ENCODE assay signal across 8 cellular contexts in genomic region chr2:108787209-108787558, GRCh38. TPM values are rescaled to one million over a fixed set of nuclear protein-coding genes. Genes with fewer than 3 reads are reported as not detected.
DNase-seq lines count a peak whose midpoint lies in the region; ATAC-seq and TF ChIP-seq lines count a peak whose summit lies in the region.

No MANE protein-coding gene starts in this region.

- H3K4me2 ChIP-seq in mesenchymal stem cell (ENCODE audit: low read length, poor library complexity, severe bottlenecking): peak overlapping the region; percentile 100

- H2BK12ac ChIP-seq in mesenchymal stem cell (ENCODE audit: low read length in 2 of 2): no peak overlapping the region

- TF ChIP-seq CTCF in cardiac muscle cell (IDR thresholded peaks at IDR 0.05; ENCODE audit: low read depth, low read length): no peak
- TF ChIP-seq CTCF in astrocyte of the spinal cord (IDR thresholded peaks at IDR 0.05; ENCODE audit: low read depth, low read length): no peak
- TF ChIP-seq CTCF in uterus (IDR thresholded peaks at IDR 0.05): no peak

- WGBS in mesenchymal stem cell: 0% methylated on average over 5 of the region's 6 CpGs

- H2AFZ ChIP-seq in mesenchymal stem cell (ENCODE audit: low read depth, low read length): no peak overlapping the region

- no peak overlapping the region for H3K14ac ChIP-seq in mesenchymal stem cell (ENCODE audit: low read length in 2 of 2)

- intact Hi-C loops in Right ventricle myocardium superior (cut with DNase I): no loop called here
- intact Hi-C loops in uterus (cut with DNase I; ENCODE audit: low total_unique reads): no loop called here

- peak overlapping the region; percentile 91 for H3K9ac ChIP-seq in mesenchymal stem cell (ENCODE audit: low read length)

- peak overlapping the region; percentile 19 for H2BK120ac ChIP-seq in mesenchymal stem cell (ENCODE audit: low read depth, low read length)

- in situ Hi-C loops in astrocyte of the spinal cord (cut with HindIII; ENCODE audit: low sequenced_read_pairs): no loop called here

- H3K23ac ChIP-seq in mesenchymal stem cell (ENCODE audit: low read length in 2 of 2): no peak overlapping the region

- H3K4me1 ChIP-seq in cardiac muscle cell (ENCODE audit: low read depth): no peaks in the 10 kb centered on the region
- H3K4me1 ChIP-seq in mesenchymal stem cell (ENCODE audit: control insufficient read depth, insufficient read depth, low read depth, low read length): no peaks in the 10 kb centered on the region
- H3K4me1 ChIP-seq in uterus: no peaks in the 10 kb centered on the region

- H2BK15ac ChIP-seq in mesenchymal stem cell (ENCODE audit: low read depth, poor library complexity, severe bottlenecking): no peak overlapping the region

- no peak for ATAC-seq in Right ventricle myocardium superior (ENCODE audit: poor library complexity)

- no peak overlapping the region for H4K91ac ChIP-seq in mesenchymal stem cell (ENCODE audit: low read length)

- peaks cover 11% of the 10 kb centered on the region for H3K79me1 ChIP-seq in mesenchymal stem cell (replicated peaks; ENCODE audit: low read length, poor library complexity, severe bottlenecking)

- TF ChIP-seq POLR2A in uterus (IDR thresholded peaks at IDR 0.05): no peak

- H3K36me3 ChIP-seq in cardiac muscle cell (peaks cover 31% of the 10 kb centered on the region), mesenchymal stem cell (ENCODE audit: control insufficient read depth in 1 of 2, insufficient read depth in 2 of 2, low read depth in 1 of 2, low read length in 2 of 2) (peaks cover 4 to 41% of the 10 kb centered on the region in 2 experiments), uterus (no peaks in the 10 kb centered on the region)

- no peak for DNase-seq in cardiac muscle cell (ENCODE audit: low read depth in 1 of 2, low spot score in 1 of 2)
- no peak for DNase-seq in Right ventricle myocardium superior
- DNase-seq in astrocyte of the spinal cord (ENCODE audit: low read depth, low spot score): no peak
- DNase-seq in mesenchymal stem cell: no peak
- DNase-seq in uterus: no peak
- DNase-seq in DMS 273 (lab: John Stamatoyannopoulos, UW; ENCODE audit: unreplicated experiment): no peak
- no peak for DNase-seq in HPDE6-E6E7 (ENCODE audit: extremely low spot score)
- DNase-seq in NCI-H187 (lab: John Stamatoyannopoulos, UW): no peak

- no peaks in the 10 kb centered on the region for H3K9me3 ChIP-seq in cardiac muscle cell (ENCODE audit: low read depth)
- no peaks in the 10 kb centered on the region for H3K9me3 ChIP-seq in mesenchymal stem cell (ENCODE audit: control insufficient read depth, low read length)
- no peaks in the 10 kb centered on the region for H3K9me3 ChIP-seq in uterus

- H3K27me3 ChIP-seq in cardiac muscle cell: no peaks in the 10 kb centered on the region
- H3K27me3 ChIP-seq in mesenchymal stem cell (ENCODE audit: control insufficient read depth in 1 of 2, insufficient read depth in 1 of 2, low read length in 2 of 2): no peaks in the 10 kb centered on the region
- no peaks in the 10 kb centered on the region for H3K27me3 ChIP-seq in uterus

- H3K27ac ChIP-seq in cardiac muscle cell (peak overlapping the region; percentile 70), mesenchymal stem cell (ENCODE audit: low read length, poor library complexity, severe bottlenecking) (no peak overlapping the region), uterus (peak overlapping the region; percentile 74 to 81)

- H4K8ac ChIP-seq in mesenchymal stem cell (ENCODE audit: low read length): no peak overlapping the region

- H3K4me3 ChIP-seq in cardiac muscle cell (peak overlapping the region; percentile 46), astrocyte of the spinal cord (ENCODE audit: low read depth, low read length) (peak overlapping the region; percentile 67), mesenchymal stem cell (ENCODE audit: insufficient read depth in 1 of 2, low read depth in 1 of 2, low read length in 2 of 2) (peak overlapping the region; percentile 89 to 91), uterus (peak overlapping the region; percentile 56 to 84)

- H2BK5ac ChIP-seq in mesenchymal stem cell (ENCODE audit: low read depth, low read length, poor library complexity, severe bottlenecking): no peak overlapping the region

- H3K4ac ChIP-seq in mesenchymal stem cell (ENCODE audit: low read depth in 1 of 2, low read length in 2 of 2): no peak overlapping the region

- H2AK5ac ChIP-seq in mesenchymal stem cell (ENCODE audit: low read length, severe bottlenecking): no peak overlapping the region

- H3K18ac ChIP-seq in mesenchymal stem cell (ENCODE audit: low read depth in 1 of 2, low read length in 2 of 2): peak overlapping the region in 1 of 2 experiments; percentile 62

RNA-seq across cellular contexts. Expression of gene CCDC138, which starts 0.6 kb away (rescaled TPM):
- 6.9 and 10.0 TPM in 2 replicates for total RNA-seq in cardiac muscle cell
- polyA plus RNA-seq in cardiac muscle cell: 8.4 and 13.1 TPM in 2 replicates
- 1.00 TPM for total RNA-seq in Right ventricle myocardium superior
- polyA plus RNA-seq in mesenchymal stem cell (2013, experiment 1 of 2): 2.0 TPM
- polyA plus RNA-seq in mesenchymal stem cell (2013, experiment 2 of 2): 2.0 TPM
- total RNA-seq in uterus: 10 to 100 TPM in 2 of 4 donors, 1 to 10 TPM in 2; 4.4 to 26.0 (median 9.8) TPM
